In genomic region chr1:226625832-226626576, GRCh38 we compare ENCODE assay signal across 8 cellular contexts.
DNase-seq lines count a peak whose midpoint lies in the region; ATAC-seq and TF ChIP-seq lines count a peak whose summit lies in the region.

No MANE protein-coding gene starts in this region.

- H3K9me3 ChIP-seq in CD4-positive, alpha-beta memory T cell (ENCODE audit: control insufficient read depth in 1 of 2, low read length in 2 of 2): no peaks in the 10 kb centered on the region
- H3K9me3 ChIP-seq in MM.1S (replicated peaks; ENCODE audit: insufficient read depth, low read length) (no peaks in the 10 kb centered on the region), right cardiac atrium (ENCODE audit: control insufficient read depth, low read length) (no peaks in the 10 kb centered on the region), thyroid gland (no peaks in the 10 kb centered on the region)

- H3K9ac ChIP-seq in MM.1S (ENCODE audit: low read length): no peak overlapping the region; the same call in 1 of the 2 replicates

- WGBS in right cardiac atrium: 78% methylated on average over 10 of the region's 10 CpGs
- 76 to 78% methylated on average over 10 of the region's 10 CpGs for WGBS in thyroid gland, 2 donors

- H3K36me3 ChIP-seq in CD4-positive, alpha-beta memory T cell (ENCODE audit: insufficient read depth, low read length): peaks cover 5% of the 10 kb centered on the region
- H3K36me3 ChIP-seq in MM.1S (replicated peaks; ENCODE audit: insufficient read depth, low read length) (no peaks in the 10 kb centered on the region), thyroid gland (no peaks in the 10 kb centered on the region)

- DNase-seq in CD4-positive, alpha-beta memory T cell: peak in 1 of 5 donors; percentile 24
- no peak for DNase-seq in MM.1S
- DNase-seq in right cardiac atrium: peak in 2 of 3 donors; percentile 15 to 28
- no peak for DNase-seq in HPDE6-E6E7 (ENCODE audit: extremely low spot score)
- DNase-seq in thyroid gland: no peak
- no peak for DNase-seq in NCI-H748 treated with DMSO at 0.1 percent for 48 hours (lab: John Stamatoyannopoulos, UW)

- H3K4me3 Mint-ChIP-seq in CD4-positive, alpha-beta memory T cell: peak overlapping the region; percentile 34 to 84 (median 61)

- peaks cover 0 to 2% of the 10 kb centered on the region in 2 donors for H3K27me3 Mint-ChIP-seq in CD4-positive, alpha-beta memory T cell

- peaks cover 11% of the 10 kb centered on the region for H3K4me1 ChIP-seq in CD4-positive, alpha-beta memory T cell (ENCODE audit: insufficient read depth, low read length)
- H3K4me1 ChIP-seq in MM.1S (ENCODE audit: low read length): peaks cover 6% of the 10 kb centered on the region
- no peaks in the 10 kb centered on the region for H3K4me1 ChIP-seq in right cardiac atrium (ENCODE audit: control insufficient read depth, insufficient read depth, low read length)
- peaks cover 0 to 8% of the 10 kb centered on the region in 2 donors for H3K4me1 ChIP-seq in thyroid gland

- ATAC-seq in GM21526 (IDR thresholded peaks at IDR 0.05; ENCODE audit: low FRiP score, unreplicated experiment) (peak; percentile 22), right cardiac atrium (peak; percentile 15 to 39), GM18520 (IDR thresholded peaks at IDR 0.05; ENCODE audit: unreplicated experiment) (no peak)

- peaks cover 0 to 3% (median 0%) of the 10 kb centered on the region in 8 donors for H3K9me3 Mint-ChIP-seq in CD4-positive, alpha-beta memory T cell

- no peaks in the 10 kb centered on the region for H3F3A ChIP-seq in MM.1S (ENCODE audit: insufficient read depth, low read length)

- no peak overlapping the region for H3K27ac ChIP-seq in CD4-positive, alpha-beta memory T cell (ENCODE audit: low read depth, low read length)
- H3K27ac ChIP-seq in MM.1S (ENCODE audit: low read length): no peak overlapping the region
- no peak overlapping the region for H3K27ac ChIP-seq in right cardiac atrium (ENCODE audit: low read length)
- H3K27ac ChIP-seq in thyroid gland: no peak overlapping the region

- POLR2A ChIA-PET in CD4-positive, alpha-beta memory T cell (lab: Charles Lee; ENCODE audit: partially characterized antibody): interaction anchor here (0.6 to 1.8 kb wide), 11 partner anchors 9 to 314 kb away, joined by 3 to 10 read pairs (median 3); partner anchors contain the start of genes COQ8A and ITPKB

- no peak for TF ChIP-seq POLR2A in thyroid gland (IDR thresholded peaks at IDR 0.05)

- no peak for TF ChIP-seq CTCF in MM.1S (IDR thresholded peaks at IDR 0.05; ENCODE audit: low read length)
- no peak for TF ChIP-seq CTCF in thyroid gland (IDR thresholded peaks at IDR 0.05)

- H3K79me2 ChIP-seq in MM.1S (ENCODE audit: low read length): no peaks in the 10 kb centered on the region

- CTCF ChIA-PET in CD4-positive, alpha-beta memory T cell (lab: Charles Lee; ENCODE audit: partially characterized antibody): interaction anchor here (0.6 to 3.1 kb wide), 50 partner anchors 9 to 321 kb away, joined by 3 to 28 read pairs (median 4); no protein-coding TSS in a partner anchor

- H3K9me2 ChIP-seq in MM.1S (replicated peaks; ENCODE audit: insufficient read depth, low read length): no peaks in the 10 kb centered on the region

- H4K20me1 ChIP-seq in MM.1S (ENCODE audit: insufficient read depth, low read length): no peaks in the 10 kb centered on the region

- H3K27ac Mint-ChIP-seq in CD4-positive, alpha-beta memory T cell: peak overlapping the region in 5 of 7 donors; percentile 29 to 89 (median 74)

- peaks cover 11 to 30% (median 21%) of the 10 kb centered on the region in 4 donors for H3K4me1 Mint-ChIP-seq in CD4-positive, alpha-beta memory T cell

- H3K36me3 Mint-ChIP-seq in CD4-positive, alpha-beta memory T cell: peaks cover 1 to 16% of the 10 kb centered on the region in 2 donors

- peak overlapping the region; percentile 56 for H3K4me2 ChIP-seq in MM.1S (ENCODE audit: low read depth, low read length)

- intact Hi-C loops in CD4-positive, alpha-beta memory T cell (cut with micrococcal nuclease): loop anchor here (1.0 to 5.0 kb wide), 2 partner anchors 199 to 202 kb away; no protein-coding TSS in a partner anchor
- intact Hi-C loops in right cardiac atrium (cut with DNase I): no loop called here
- intact Hi-C loops in thyroid gland (cut with DNase I): no loop called here

- no peaks in the 10 kb centered on the region for H3K27me3 ChIP-seq in CD4-positive, alpha-beta memory T cell (ENCODE audit: insufficient read depth, low read length)
- H3K27me3 ChIP-seq in MM.1S (replicated peaks; ENCODE audit: insufficient read depth, low read length) (no peaks in the 10 kb centered on the region), right cardiac atrium (ENCODE audit: control insufficient read depth, insufficient read depth) (no peaks in the 10 kb centered on the region), thyroid gland (no peaks in the 10 kb centered on the region)

- H3K4me3 ChIP-seq in CD4-positive, alpha-beta memory T cell (ENCODE audit: low read length in 2 of 2): no peak overlapping the region
- H3K4me3 ChIP-seq in MM.1S (ENCODE audit: low read length) (0 out of 2 replicates have a peak overlapping the region, but pooled peaks have one; percentile 17), right cardiac atrium (ENCODE audit: low read length) (no peak overlapping the region), thyroid gland (replicated peaks in 1 of 3) (no peak overlapping the region)

- peak overlapping the region; percentile 52 for H2AFZ ChIP-seq in MM.1S (ENCODE audit: low read length)

Comparison
In these comparisons a context has a peak if more than half of its experiments do, and no peak if none do; other contexts are left out.
1. DNase-seq: peak in right cardiac atrium (2 of 3); none in MM.1S (single experiment), HPDE6-E6E7 (single experiment), thyroid gland (0 of 2) and NCI-H748 treated with DMSO at 0.1 percent for 48 hours (single experiment).